8 cellular contexts compared by ENCODE assay signal in genomic region chr4:4289930-4290850, GRCh38. TPM values are rescaled to one million over a fixed set of nuclear protein-coding genes. Genes with fewer than 3 reads are reported as not detected.
DNase-seq lines count a peak whose midpoint lies in the region; ATAC-seq and TF ChIP-seq lines count a peak whose summit lies in the region.

Gene LYAR, minus strand, starts transcription at chr4:4290154. Its CDS starts 6,412 bp downstream, at chr4:4283742.
Gene ZBTB49, plus strand, starts transcription at chr4:4290251. Its CDS starts 9,695 bp downstream, at chr4:4299946.

- H3K36me3 ChIP-seq in ovary (no peaks in the 10 kb centered on the region), thyroid gland (no peaks in the 10 kb centered on the region)

- TF ChIP-seq POLR2A in NB4 (IDR thresholded peaks at IDR 0.05; ENCODE audit: extremely low read depth, insufficient read length) (peak; percentile 90), ovary (IDR thresholded peaks at IDR 0.05) (peak; percentile 46), thyroid gland (IDR thresholded peaks at IDR 0.05) (peak in 1 of 2 donors; percentile 79)

- no peak for TF ChIP-seq EP300 in ovary (IDR thresholded peaks at IDR 0.05)

- H3K4me3 ChIP-seq in NB4 (ENCODE audit: low read depth, low read length) (peak within 1 kb of the TSS; percentile 90), ovary (peak within 1 kb of the TSS; percentile 76), thyroid gland (replicated peaks in 1 of 3) (peak within 1 kb of the TSS; percentile 35 to 89 (median 89))

- H3K9me3 ChIP-seq in ovary (no peaks in the 10 kb centered on the region), thyroid gland (no peaks in the 10 kb centered on the region)

- H3K4me1 Mint-ChIP-seq in HFFc6 (ENCODE audit: low read depth): peaks cover 35% of the 10 kb centered on the region
- H3K4me1 Mint-ChIP-seq in activated naive CD8-positive, alpha-beta T cell treated with anti-CD3 and anti-CD28 coated beads, Interleukin-2, amount 10 ng/mL, durations not matched to agents 7 days and 5 days: peaks cover 25% of the 10 kb centered on the region

- H3K4me1 ChIP-seq in ovary (ENCODE audit: insufficient read depth) (peaks cover 13% of the 10 kb centered on the region), thyroid gland (peaks cover 17 to 18% of the 10 kb centered on the region in 2 donors)

- no peaks in the 10 kb centered on the region for H3K27me3 Mint-ChIP-seq in HFFc6 (ENCODE audit: insufficient read depth)
- no peaks in the 10 kb centered on the region for H3K27me3 Mint-ChIP-seq in activated naive CD8-positive, alpha-beta T cell treated with anti-CD3 and anti-CD28 coated beads, Interleukin-2, amount 10 ng/mL, durations not matched to agents 7 days and 5 days

- intact Hi-C loops in Right ventricle myocardium superior (cut with DNase I) (no loop called here), ovary (cut with DNase I) (no loop called here), thyroid gland (cut with DNase I) (loop anchor here (5.0 kb wide), 1 partner anchor 43 kb away; the partner anchor contains the start of gene TMEM128)

- no peaks in the 10 kb centered on the region for H3K9me3 Mint-ChIP-seq in HFFc6
- H3K9me3 Mint-ChIP-seq in activated naive CD8-positive, alpha-beta T cell treated with anti-CD3 and anti-CD28 coated beads, Interleukin-2, amount 10 ng/mL, durations not matched to agents 7 days and 5 days: no peaks in the 10 kb centered on the region

- POLR2A ChIA-PET in activated naive CD8-positive, alpha-beta T cell treated with anti-CD3 and anti-CD28 coated beads, Interleukin-2, amount 10 ng/mL, durations not matched to agents 7 days and 5 days (lab: Charles Lee): interaction anchor here (0.7 to 1.6 kb wide), 2 partner anchors 9 to 42 kb away, joined by 3 to 9 read pairs; partner anchors contain the start of gene TMEM128

- TF ChIP-seq CTCF in GM10266 (IDR thresholded peaks at IDR 0.05; ENCODE audit: control insufficient read depth, insufficient read depth, low read depth, missing control alignments): no peak
- no peak for TF ChIP-seq CTCF in HFFc6 (IDR thresholded peaks at IDR 0.05)
- no peak for TF ChIP-seq CTCF in NB4 (IDR thresholded peaks at IDR 0.05; ENCODE audit: low read depth, low read length)
- TF ChIP-seq CTCF in ovary (IDR thresholded peaks at IDR 0.05): no peak
- TF ChIP-seq CTCF in thyroid gland (IDR thresholded peaks at IDR 0.05): no peak

- peak within 1 kb of the TSS; percentile 98 for H3K4me3 Mint-ChIP-seq in HFFc6
- peak within 1 kb of the TSS; percentile 97 for H3K4me3 Mint-ChIP-seq in activated naive CD8-positive, alpha-beta T cell treated with anti-CD3 and anti-CD28 coated beads, Interleukin-2, amount 10 ng/mL, durations not matched to agents 7 days and 5 days

- H3K27ac ChIP-seq in ovary: peak within 1 kb of the TSS; percentile 36 to 77
- H3K27ac ChIP-seq in thyroid gland: peak within 1 kb of the TSS in 1 of 3 donors; percentile 44

- peak within 1 kb of the TSS; percentile 81 for H3K27ac Mint-ChIP-seq in HFFc6
- H3K27ac Mint-ChIP-seq in activated naive CD8-positive, alpha-beta T cell treated with anti-CD3 and anti-CD28 coated beads, Interleukin-2, amount 10 ng/mL, durations not matched to agents 7 days and 5 days: peak within 1 kb of the TSS; percentile 91

- DNase-seq in GM10266 (ENCODE audit: extremely low spot score): peak; percentile 94
- DNase-seq in HFFc6: peak; percentile 90
- DNase-seq in NB4 (ENCODE audit: low read depth): peak; percentile 95
- DNase-seq in SKM-1 treated with dmso at 0.1 percent for 144 hours (lab: John Stamatoyannopoulos, UW; ENCODE audit: unreplicated experiment): peak; percentile 91
- peak; percentile 98 for DNase-seq in activated naive CD8-positive, alpha-beta T cell treated with anti-CD3 and anti-CD28 coated beads, Interleukin-2, amount 10 ng/mL, durations not matched to agents 7 days and 5 days
- peak; percentile 96 for DNase-seq in Right ventricle myocardium superior
- peak; percentile 95 to 98 (median 95) for DNase-seq in ovary
- DNase-seq in thyroid gland: peak; percentile 92 to 95

- no peaks in the 10 kb centered on the region; the same call in 1 of the 2 replicates for H3K36me3 Mint-ChIP-seq in HFFc6 (ENCODE audit: low read depth)
- peaks cover 13% of the 10 kb centered on the region for H3K36me3 Mint-ChIP-seq in activated naive CD8-positive, alpha-beta T cell treated with anti-CD3 and anti-CD28 coated beads, Interleukin-2, amount 10 ng/mL, durations not matched to agents 7 days and 5 days

- ATAC-seq in activated naive CD8-positive, alpha-beta T cell treated with anti-CD3 and anti-CD28 coated beads, Interleukin-2, amount 10 ng/mL, durations not matched to agents 7 days and 5 days (ENCODE audit: low read depth): peak; percentile 91
- peak; percentile 99 for ATAC-seq in Right ventricle myocardium superior (ENCODE audit: poor library complexity)

- H3K27me3 ChIP-seq in ovary: no peaks in the 10 kb centered on the region
- no peaks in the 10 kb centered on the region for H3K27me3 ChIP-seq in thyroid gland

- 0% methylated on average over 50 to 78 of the region's 78 CpGs for WGBS in ovary, 3 donors
- 0% methylated on average over 19 to 41 of the region's 78 CpGs for WGBS in thyroid gland, 2 donors

RNA-seq across cellular contexts. Expression of gene LYAR, which starts in this region (rescaled TPM):
- 10 to 100 TPM; 11.9 to 19.3 (median 15.7) TPM for total RNA-seq in HFFc6 (2021; fragmentation: NEBNext Ultra II Directional; extraction: Animal tissue kit (Norgen Biotek cat#: 25700))
- total RNA-seq in activated naive CD8-positive, alpha-beta T cell treated with anti-CD3 and anti-CD28 coated beads, Interleukin-2, amount 10 ng/mL, durations not matched to agents 7 days and 5 days: 10 to 100 TPM; 54.5 to 62.3 TPM
- 8.6 TPM for total RNA-seq in Right ventricle myocardium superior
- 10 to 100 TPM in 6 of 7 donors, 1 to 10 TPM in 1; 9.9 to 17.1 (median 13.1) TPM for total RNA-seq in ovary
- 10 to 100 TPM; 11.6 to 21.8 TPM for polyA plus RNA-seq in ovary
- total RNA-seq in thyroid gland: 10 to 100 TPM in 3 of 4 donors, 1 to 10 TPM in 1; 4.5 to 13.0 (median 10.4) TPM

RNA-seq across cellular contexts. Expression of gene ZBTB49, which starts in this region (rescaled TPM):
- 1 to 10 TPM; 2.5 to 3.2 (median 3.0) TPM for total RNA-seq in HFFc6 (2021; fragmentation: NEBNext Ultra II Directional; extraction: Animal tissue kit (Norgen Biotek cat#: 25700))
- total RNA-seq in activated naive CD8-positive, alpha-beta T cell treated with anti-CD3 and anti-CD28 coated beads, Interleukin-2, amount 10 ng/mL, durations not matched to agents 7 days and 5 days: 10 to 100 TPM in 1 of 2 experiments, 1 to 10 TPM in 1; 9.7 to 13.0 TPM
- total RNA-seq in Right ventricle myocardium superior (4.1 TPM), ovary (10 to 100 TPM in 3 of 7 donors, 1 to 10 TPM in 4; 5.5 to 13.4 (median 9.6) TPM), thyroid gland (10 to 100 TPM in 2 of 4 donors, 1 to 10 TPM in 2; 7.5 to 21.7 (median 9.2) TPM)
- 1 to 10 TPM; 5.7 to 6.0 TPM for polyA plus RNA-seq in ovary
